In genomic region chr21:15788847-15789548, GRCh38 we compare ENCODE assay signal across 21 cellular contexts. TPM values are rescaled to one million over a fixed set of nuclear protein-coding genes. Genes with fewer than 3 reads are reported as not detected.
DNase-seq lines count a peak whose midpoint lies in the region; ATAC-seq, FAIRE-seq and TF ChIP-seq lines count a peak whose summit lies in the region.
"Had no signal": no experiment of that assay in that cellular context is flagged by ENCODE, and none has a peak within 500 bp of the region (broad histone marks: within the 10 kb centered on the region; RNA-seq: fewer than 3 reads in every experiment).

No MANE protein-coding gene starts in this region.

- POLR2A ChIA-PET in MCF 10A (lab: Yijun Ruan, JAX), result interaction anchor here (0.6 to 2.0 kb wide), 10 partner anchors 9 to 358 kb away, joined by 3 to 8 read pairs (median 4); no protein-coding TSS in a partner anchor
- POLR2A ChIA-PET in HepG2 (lab: Yijun Ruan, JAX), result no interaction called here

- H3K79me2 ChIP-seq in HepG2 (ENCODE audit: insufficient read depth, low read length), result no peaks in the 10 kb centered on the region

- no peak overlapping the region for H3K9ac ChIP-seq in HepG2 (ENCODE audit: insufficient read depth, low read depth, low read length)
- H3K9ac ChIP-seq in neuronal stem cell (ENCODE audit: low read depth, low read length, poor library complexity), result no peak overlapping the region

- H2BK5ac ChIP-seq in neuronal stem cell (ENCODE audit: low read length), result no peak overlapping the region

- intact Hi-C loops in MCF 10A (cut with micrococcal nuclease) (no loop called here), breast epithelium (cut with DNase I; ENCODE audit: low total_unique reads) (no loop called here), HepG2 (cut with micrococcal nuclease; ENCODE audit: unreplicated experiment) (no loop called here)

- H3K4me1 Mint-ChIP-seq in MCF 10A (ENCODE audit: insufficient read depth, unreplicated experiment) (peaks cover 37% of the 10 kb centered on the region), type B pancreatic cell (ENCODE audit: unreplicated experiment) (peaks cover 14% of the 10 kb centered on the region)

- TF ChIP-seq POLR2A in breast epithelium (IDR thresholded peaks at IDR 0.05), result no peak
- TF ChIP-seq POLR2A in HepG2 (IDR thresholded peaks at IDR 0.05; ENCODE audit: insufficient read depth in 1 of 2, low read depth in 2 of 2, low read length in 2 of 2), result no peak

- H3K4me3 Mint-ChIP-seq in MCF 10A (ENCODE audit: unreplicated experiment) (peak overlapping the region; percentile 18), type B pancreatic cell (no peak overlapping the region)

- no peak overlapping the region for H3K23ac ChIP-seq in neuronal stem cell (ENCODE audit: low read depth, low read length, poor library complexity)

- no peak for ATAC-seq in HepG2

- no peak overlapping the region for H3K14ac ChIP-seq in neuronal stem cell (ENCODE audit: low read length)

- CTCF ChIA-PET in MCF 10A (lab: Yijun Ruan, JAX), result interaction anchor here (0.6 kb wide), 1 partner anchor 540 kb away, joined by 4 read pairs; no protein-coding TSS in a partner anchor
- CTCF ChIA-PET in HepG2 (lab: Yijun Ruan, JAX; ENCODE audit: low intra/inter-chr PET ratio, low total read pairs), result no interaction called here

- peak; percentile 51 for DNase-seq in MCF 10A (ENCODE audit: unreplicated experiment)
- no peak for DNase-seq in breast epithelium (ENCODE audit: low spot score in 2 of 2)
- DNase-seq in T47D (ENCODE audit: low read depth in 1 of 2, low spot score in 1 of 2), result peak; percentile 7 to 72
- peak; percentile 4 for DNase-seq in foreskin melanocyte
- no peak for DNase-seq in type B pancreatic cell (ENCODE audit: extremely low spot score, unreplicated experiment)
- no peak for DNase-seq in HepG2 (ENCODE audit: low spot score)
- DNase-seq in neuronal stem cell (ENCODE audit: low spot score), result no peak
- no peak for DNase-seq in DMS 273 treated with DMSO at 0.1 percent for 48 hours (lab: John Stamatoyannopoulos, UW)
- DNase-seq: activated CD4-positive, alpha-beta T cell treated with anti-CD3 and anti-CD28 coated beads, Interleukin-2, amount 50 U/mL, for 1 hour; amniotic stem cell; Caco-2; effector CD4-positive, alpha-beta T cell; H7; lower lobe of right lung; NCI-H2029; occipital lobe; RPMI8226; small intestine; stomach; T-helper 2 cell had no signal

- H3K4me3 ChIP-seq in breast epithelium, result no peak overlapping the region
- H3K4me3 ChIP-seq in HepG2 (replicated peaks in 1 of 3; ENCODE audit: insufficient read depth in 1 of 3, low read depth in 2 of 3, low read length in 3 of 3), result no peak overlapping the region
- H3K4me3 ChIP-seq in neuronal stem cell (ENCODE audit: low read length in 2 of 2), result no peak overlapping the region
- H3K4me3 ChIP-seq: lower lobe of right lung, stomach had no signal

- no peak overlapping the region for H2BK15ac ChIP-seq in neuronal stem cell (ENCODE audit: low read length)

- H3K36me3 Mint-ChIP-seq in MCF 10A (ENCODE audit: insufficient read depth, unreplicated experiment) (peaks cover 23% of the 10 kb centered on the region), type B pancreatic cell (peaks cover 20% of the 10 kb centered on the region)

- no TSS peak for BruUV-seq in MCF 10A (replicated peaks; lab: Mats Ljungman, UMichigan)
- BruUV-seq in HepG2 (replicated peaks; lab: Mats Ljungman, UMichigan), result no TSS peak

- H3K9me3 Mint-ChIP-seq in MCF 10A (ENCODE audit: unreplicated experiment) (peaks cover 17% of the 10 kb centered on the region), type B pancreatic cell (no peaks in the 10 kb centered on the region)

- no peak overlapping the region for H4K8ac ChIP-seq in neuronal stem cell (ENCODE audit: low read depth, low read length)

- FAIRE-seq in HepG2 (lab: Jason Lieb, UNC), result no peak
- FAIRE-seq: small intestine had no signal

- no peak overlapping the region for H3K18ac ChIP-seq in neuronal stem cell (ENCODE audit: low read length)

- H2BK12ac ChIP-seq in neuronal stem cell (ENCODE audit: low read length), result no peak overlapping the region

- H3K9me3 ChIP-seq in breast epithelium, result no peaks in the 10 kb centered on the region
- H3K9me3 ChIP-seq in HepG2 (ENCODE audit: low read length), result no peaks in the 10 kb centered on the region
- H3K9me3 ChIP-seq in neuronal stem cell (replicated peaks in 1 of 2; ENCODE audit: control insufficient read depth in 2 of 2, insufficient read depth in 1 of 2, low read depth in 1 of 2, low read length in 2 of 2), result no peaks in the 10 kb centered on the region
- H3K9me3 ChIP-seq: Caco-2, lower lobe of right lung, stomach had no signal

- H3K27ac ChIP-seq in breast epithelium, result no peak overlapping the region
- no peak overlapping the region for H3K27ac ChIP-seq in HepG2 (ENCODE audit: extremely low read length, insufficient read depth, low read length)
- H3K27ac ChIP-seq in neuronal stem cell (replicated peaks; ENCODE audit: low read length), result no peak overlapping the region
- H3K27ac ChIP-seq: 22Rv1, lower lobe of right lung, stomach had no signal

- no peaks in the 10 kb centered on the region for H3K27me3 ChIP-seq in breast epithelium
- no peaks in the 10 kb centered on the region for H3K27me3 ChIP-seq in HepG2 (ENCODE audit: control insufficient read depth in 1 of 2, insufficient read depth in 2 of 2, low read length in 2 of 2)
- H3K27me3 ChIP-seq in neuronal stem cell (ENCODE audit: control insufficient read depth in 3 of 3, insufficient read depth in 3 of 3, low read depth in 1 of 3, low read length in 3 of 3), result no peaks in the 10 kb centered on the region
- H3K27me3 ChIP-seq: stomach had no signal

- H3K79me1 ChIP-seq in neuronal stem cell (ENCODE audit: low read depth, low read length), result no peaks in the 10 kb centered on the region

- H4K91ac ChIP-seq in neuronal stem cell (ENCODE audit: low read depth, low read length, poor library complexity), result no peak overlapping the region

- no peak for TF ChIP-seq RAD21 in HepG2 (CRISPR knock-in tag; IDR thresholded peaks at IDR 0.05)

- no peak overlapping the region for H3K4ac ChIP-seq in neuronal stem cell (ENCODE audit: low read length)

- H4K20me1 ChIP-seq in HepG2 (ENCODE audit: insufficient read depth, low read length), result no peaks in the 10 kb centered on the region

- no peaks in the 10 kb centered on the region for H3K27me3 Mint-ChIP-seq in MCF 10A (ENCODE audit: insufficient read depth, unreplicated experiment)
- no peaks in the 10 kb centered on the region for H3K27me3 Mint-ChIP-seq in type B pancreatic cell

- TF ChIP-seq EP300 in HepG2 (IDR thresholded peaks at IDR 0.05; ENCODE audit: low read depth in 2 of 2, low read length in 2 of 2), result no peak
- no peak for TF ChIP-seq EP300 in HepG2 (CRISPR knock-in tag; IDR thresholded peaks at IDR 0.05; ENCODE audit: borderline replicate concordance)

- 93% methylated on average over 5 of the region's 5 CpGs for WGBS in HepG2 (ENCODE audit: low lambda C conversion rate)
- WGBS in neuronal stem cell (ENCODE audit: extremely low coverage in 2 of 2, insufficient read length in 2 of 2, insufficient replicate concordance in 1 of 2), 2 donors, result no CpG with 5 or more reads among the region's 5 CpGs

- peak overlapping the region; percentile 92 for H3K27ac Mint-ChIP-seq in MCF 10A (ENCODE audit: low read depth, unreplicated experiment)
- peak overlapping the region; percentile 64 for H3K27ac Mint-ChIP-seq in type B pancreatic cell

- H2AK5ac ChIP-seq in neuronal stem cell (ENCODE audit: low read depth, low read length), result no peak overlapping the region

- H3K4me2 ChIP-seq in HepG2 (ENCODE audit: low read depth, low read length) (no peak overlapping the region), neuronal stem cell (ENCODE audit: insufficient read depth, low read length, poor library complexity, severe bottlenecking) (no peak overlapping the region)

- TF ChIP-seq CTCF in MCF 10A (IDR thresholded peaks at IDR 0.05; ENCODE audit: unreplicated experiment) (no peak), breast epithelium (IDR thresholded peaks at IDR 0.05) (no peak), type B pancreatic cell (conservative IDR thresholded peaks at IDR 0.05) (no peak), HepG2 (CRISPR knock-in tag; IDR thresholded peaks at IDR 0.05) (no peak)

- H2AFZ ChIP-seq in HepG2 (ENCODE audit: low read length) (no peak overlapping the region), neuronal stem cell (ENCODE audit: low read length) (no peak overlapping the region)

- H3K36me3 ChIP-seq in breast epithelium (no peaks in the 10 kb centered on the region), HepG2 (replicated peaks in 1 of 2; ENCODE audit: control insufficient read depth in 1 of 2, insufficient read depth in 2 of 2, low read length in 2 of 2) (no peaks in the 10 kb centered on the region), neuronal stem cell (replicated peaks in 1 of 2; ENCODE audit: control insufficient read depth in 2 of 2, insufficient read depth in 2 of 2, low read length in 2 of 2) (no peaks in the 10 kb centered on the region)
- H3K36me3 ChIP-seq: lower lobe of right lung, stomach had no signal

- in situ Hi-C loops in T47D (cut with HindIII; ENCODE audit: low pct_unique_long_range_greater_than_20kb, low sequenced_read_pairs) (no loop called here), HepG2 (cut with HindIII; ENCODE audit: extremely low pct_ligation_motif_present, low pct_unique_long_range_greater_than_20kb) (no loop called here)

- no peak overlapping the region for H2BK120ac ChIP-seq in neuronal stem cell (ENCODE audit: low read depth, low read length)

- H3K4me1 ChIP-seq in breast epithelium (no peaks in the 10 kb centered on the region), HepG2 (ENCODE audit: insufficient read depth, low read length) (no peaks in the 10 kb centered on the region), neuronal stem cell (ENCODE audit: control insufficient read depth in 2 of 2, insufficient read depth in 1 of 2, low read depth in 1 of 2, low read length in 2 of 2) (no peaks in the 10 kb centered on the region)
- H3K4me1 ChIP-seq: lower lobe of right lung had no signal

RNA-seq across cellular contexts. Expression of gene USP25, which starts 59.2 kb away (rescaled TPM):
- total RNA-seq in MCF 10A (2022) (78.5 and 90.8 TPM in 2 replicates), breast epithelium (10 to 100 TPM; 52.8 to 78.4 (median 53.0) TPM), type B pancreatic cell (ENCODE audit: low replicate concordance) (49.9 and 52.0 TPM in 2 replicates), HepG2 (2016; rRNA removed; fragmentation: Illumina TruSeq; extraction: Trizol) (26.3 and 34.5 TPM in 2 replicates)
- 13.2 and 14.9 TPM in 2 replicates for total RNA-seq in HepG2 (2016; cell fraction: cytosol; rRNA removed; fragmentation: Illumina TruSeq; extraction: Trizol; ENCODE audit: low read depth)
- total RNA-seq in HepG2 (2016; cell fraction: insoluble cytoplasmic fraction; rRNA removed; fragmentation: Illumina TruSeq; extraction: Trizol), result 26.0 and 33.3 TPM in 2 replicates
- 22.1 and 27.5 TPM in 2 replicates for total RNA-seq in HepG2 (2016; cell fraction: membrane; rRNA removed; fragmentation: Illumina TruSeq; extraction: Trizol)
- total RNA-seq in HepG2 (2016; cell fraction: nucleus; rRNA removed; fragmentation: Illumina TruSeq; extraction: Trizol), result 43.3 and 47.3 TPM in 2 replicates
- polyA plus RNA-seq in HepG2 (2011; rRNA removed), result 9.5 and 12.4 TPM in 2 replicates
- polyA plus RNA-seq in HepG2 (2011; cell fraction: cytosol; rRNA removed), result 4.4 and 7.8 TPM in 2 replicates
- polyA plus RNA-seq in HepG2 (2011; cell fraction: nucleus; rRNA removed), result 6.4 and 8.8 TPM in 2 replicates
- polyA plus RNA-seq in HepG2 (2012), result 18.5 and 21.8 TPM in 2 replicates
- 2.3 and 2.6 TPM in 2 replicates for polyA plus RNA-seq in HepG2 (2016; cell fraction: cytosol; fragmentation: Illumina TruSeq; extraction: Trizol; ENCODE audit: low read depth)
- 22.3 and 24.0 TPM in 2 replicates for polyA plus RNA-seq in HepG2 (2016; cell fraction: insoluble cytoplasmic fraction; fragmentation: Illumina TruSeq; extraction: Trizol; ENCODE audit: low read depth)
- 6.8 and 8.8 TPM in 2 replicates for polyA plus RNA-seq in HepG2 (2016; cell fraction: membrane; fragmentation: Illumina TruSeq; extraction: Trizol; ENCODE audit: low read depth)
- polyA plus RNA-seq in HepG2 (2016; cell fraction: nucleus; fragmentation: Illumina TruSeq; extraction: Trizol; ENCODE audit: insufficient read depth, low read depth), result 15.4 and 17.1 TPM in 2 replicates
- polyA minus RNA-seq in HepG2 (2011; rRNA and poly(A)+ RNA removed; ENCODE audit: low replicate concordance), result 17.2 and 27.7 TPM in 2 replicates
- polyA minus RNA-seq in HepG2 (2011; cell fraction: cytosol; rRNA and poly(A)+ RNA removed), result 15.7 and 25.4 TPM in 2 replicates
- polyA minus RNA-seq in HepG2 (2011; cell fraction: nucleus; rRNA and poly(A)+ RNA removed), result 121 and 136 TPM in 2 replicates
- 11.9 TPM for polyA plus RNA-seq in neuronal stem cell (2013, experiment 1 of 2)
- polyA plus RNA-seq in neuronal stem cell (2013, experiment 2 of 2), result 11.7 TPM

Comparison
In these comparisons a context has a peak if more than half of its experiments do, and no peak if none do; other contexts are left out.
1. DNase-seq: peak in MCF 10A (single experiment), T47D (2 of 2) and foreskin melanocyte (single experiment); none in breast epithelium (0 of 2), type B pancreatic cell (single experiment), HepG2 (single experiment), neuronal stem cell (single experiment) and DMS 273 treated with DMSO at 0.1 percent for 48 hours (single experiment).